1 cellular context compared by ENCODE assay signal in the genomic region with DNA sequence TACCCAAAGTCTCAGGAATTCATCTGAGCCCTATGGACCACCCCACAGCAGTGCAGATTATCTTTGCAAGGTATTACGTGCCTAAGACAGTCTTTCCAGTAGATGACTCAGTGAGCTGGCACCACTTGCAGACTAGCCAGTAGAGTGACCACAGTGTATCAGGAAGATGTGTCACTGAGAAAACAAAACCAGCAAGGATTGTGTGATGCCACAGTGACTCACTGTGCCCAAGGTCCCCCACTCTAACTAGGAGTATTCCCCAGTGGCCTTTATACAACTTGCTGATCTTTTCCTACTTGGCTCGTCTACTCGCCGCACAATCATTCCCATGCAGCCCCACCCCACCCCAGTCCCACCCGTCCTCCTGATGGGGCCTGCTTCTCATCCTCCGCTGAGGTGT.
TF ChIP-seq lines count a peak whose summit lies in the region.

No MANE protein-coding gene starts in this region.

TF ChIP-seq in HEK293, 187 proteins besides CTCF, POLR2A, EP300 and RAD21 (continued from another document):
- TF ChIP-seq, protein P1, sequence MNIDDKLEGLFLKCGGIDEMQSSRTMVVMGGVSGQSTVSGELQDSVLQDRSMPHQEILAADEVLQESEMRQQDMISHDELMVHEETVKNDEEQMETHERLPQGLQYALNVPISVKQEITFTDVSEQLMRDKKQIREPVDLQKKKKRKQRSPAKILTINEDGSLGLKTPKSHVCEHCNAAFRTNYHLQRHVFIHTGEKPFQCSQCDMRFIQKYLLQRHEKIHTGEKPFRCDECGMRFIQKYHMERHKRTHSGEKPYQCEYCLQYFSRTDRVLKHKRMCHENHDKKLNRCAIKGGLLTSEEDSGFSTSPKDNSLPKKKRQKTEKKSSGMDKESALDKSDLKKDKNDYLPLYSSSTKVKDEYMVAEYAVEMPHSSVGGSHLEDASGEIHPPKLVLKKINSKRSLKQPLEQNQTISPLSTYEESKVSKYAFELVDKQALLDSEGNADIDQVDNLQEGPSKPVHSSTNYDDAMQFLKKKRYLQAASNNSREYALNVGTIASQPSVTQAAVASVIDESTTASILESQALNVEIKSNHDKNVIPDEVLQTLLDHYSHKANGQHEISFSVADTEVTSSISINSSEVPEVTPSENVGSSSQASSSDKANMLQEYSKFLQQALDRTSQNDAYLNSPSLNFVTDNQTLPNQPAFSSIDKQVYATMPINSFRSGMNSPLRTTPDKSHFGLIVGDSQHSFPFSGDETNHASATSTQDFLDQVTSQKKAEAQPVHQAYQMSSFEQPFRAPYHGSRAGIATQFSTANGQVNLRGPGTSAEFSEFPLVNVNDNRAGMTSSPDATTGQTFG (tag by site-specific recombination; IDR thresholded peaks at IDR 0.05; ENCODE audit: borderline replicate concordance): no peak
- peak; percentile 85 for TF ChIP-seq ZNF600 (tag by site-specific recombination; IDR thresholded peaks at IDR 0.05)
- TF ChIP-seq, protein P2, sequence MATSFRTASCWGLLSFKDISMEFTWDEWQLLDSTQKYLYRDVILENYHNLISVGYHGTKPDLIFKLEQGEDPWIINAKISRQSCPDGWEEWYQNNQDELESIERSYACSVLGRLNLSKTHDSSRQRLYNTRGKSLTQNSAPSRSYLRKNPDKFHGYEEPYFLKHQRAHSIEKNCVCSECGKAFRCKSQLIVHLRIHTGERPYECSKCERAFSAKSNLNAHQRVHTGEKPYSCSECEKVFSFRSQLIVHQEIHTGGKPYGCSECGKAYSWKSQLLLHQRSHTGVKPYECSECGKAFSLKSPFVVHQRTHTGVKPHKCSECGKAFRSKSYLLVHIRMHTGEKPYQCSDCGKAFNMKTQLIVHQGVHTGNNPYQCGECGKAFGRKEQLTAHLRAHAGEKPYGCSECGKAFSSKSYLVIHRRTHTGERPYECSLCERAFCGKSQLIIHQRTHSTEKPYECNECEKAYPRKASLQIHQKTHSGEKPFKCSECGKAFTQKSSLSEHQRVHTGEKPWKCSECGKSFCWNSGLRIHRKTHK (tag by site-specific recombination; IDR thresholded peaks at IDR 0.05): no peak
- TF ChIP-seq SALL2 (tag by site-specific recombination; IDR thresholded peaks at IDR 0.05; ENCODE audit: borderline replicate concordance): no peak
- no peak for TF ChIP-seq ZSCAN30 (tag by site-specific recombination; IDR thresholded peaks at IDR 0.05)
- no peak for TF ChIP-seq SP3 (tag by site-specific recombination; IDR thresholded peaks at IDR 0.05)
- TF ChIP-seq, protein P3, sequence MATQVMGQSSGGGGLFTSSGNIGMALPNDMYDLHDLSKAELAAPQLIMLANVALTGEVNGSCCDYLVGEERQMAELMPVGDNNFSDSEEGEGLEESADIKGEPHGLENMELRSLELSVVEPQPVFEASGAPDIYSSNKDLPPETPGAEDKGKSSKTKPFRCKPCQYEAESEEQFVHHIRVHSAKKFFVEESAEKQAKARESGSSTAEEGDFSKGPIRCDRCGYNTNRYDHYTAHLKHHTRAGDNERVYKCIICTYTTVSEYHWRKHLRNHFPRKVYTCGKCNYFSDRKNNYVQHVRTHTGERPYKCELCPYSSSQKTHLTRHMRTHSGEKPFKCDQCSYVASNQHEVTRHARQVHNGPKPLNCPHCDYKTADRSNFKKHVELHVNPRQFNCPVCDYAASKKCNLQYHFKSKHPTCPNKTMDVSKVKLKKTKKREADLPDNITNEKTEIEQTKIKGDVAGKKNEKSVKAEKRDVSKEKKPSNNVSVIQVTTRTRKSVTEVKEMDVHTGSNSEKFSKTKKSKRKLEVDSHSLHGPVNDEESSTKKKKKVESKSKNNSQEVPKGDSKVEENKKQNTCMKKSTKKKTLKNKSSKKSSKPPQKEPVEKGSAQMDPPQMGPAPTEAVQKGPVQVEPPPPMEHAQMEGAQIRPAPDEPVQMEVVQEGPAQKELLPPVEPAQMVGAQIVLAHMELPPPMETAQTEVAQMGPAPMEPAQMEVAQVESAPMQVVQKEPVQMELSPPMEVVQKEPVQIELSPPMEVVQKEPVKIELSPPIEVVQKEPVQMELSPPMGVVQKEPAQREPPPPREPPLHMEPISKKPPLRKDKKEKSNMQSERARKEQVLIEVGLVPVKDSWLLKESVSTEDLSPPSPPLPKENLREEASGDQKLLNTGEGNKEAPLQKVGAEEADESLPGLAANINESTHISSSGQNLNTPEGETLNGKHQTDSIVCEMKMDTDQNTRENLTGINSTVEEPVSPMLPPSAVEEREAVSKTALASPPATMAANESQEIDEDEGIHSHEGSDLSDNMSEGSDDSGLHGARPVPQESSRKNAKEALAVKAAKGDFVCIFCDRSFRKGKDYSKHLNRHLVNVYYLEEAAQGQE (tag by site-specific recombination; IDR thresholded peaks at IDR 0.05): no peak
- TF ChIP-seq ZNF658 (tag by site-specific recombination; IDR thresholded peaks at IDR 0.05): no peak
- TF ChIP-seq, protein P4, sequence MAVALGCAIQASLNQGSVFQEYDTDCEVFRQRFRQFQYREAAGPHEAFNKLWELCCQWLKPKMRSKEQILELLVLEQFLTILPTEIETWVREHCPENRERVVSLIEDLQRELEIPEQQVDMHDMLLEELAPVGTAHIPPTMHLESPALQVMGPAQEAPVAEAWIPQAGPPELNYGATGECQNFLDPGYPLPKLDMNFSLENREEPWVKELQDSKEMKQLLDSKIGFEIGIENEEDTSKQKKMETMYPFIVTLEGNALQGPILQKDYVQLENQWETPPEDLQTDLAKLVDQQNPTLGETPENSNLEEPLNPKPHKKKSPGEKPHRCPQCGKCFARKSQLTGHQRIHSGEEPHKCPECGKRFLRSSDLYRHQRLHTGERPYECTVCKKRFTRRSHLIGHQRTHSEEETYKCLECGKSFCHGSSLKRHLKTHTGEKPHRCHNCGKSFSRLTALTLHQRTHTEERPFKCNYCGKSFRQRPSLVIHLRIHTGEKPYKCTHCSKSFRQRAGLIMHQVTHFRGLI (tag by site-specific recombination; IDR thresholded peaks at IDR 0.05): no peak
- TF ChIP-seq ZNF76 (tag by site-specific recombination; IDR thresholded peaks at IDR 0.05; ENCODE audit: borderline replicate concordance, low read depth): no peak
- TF ChIP-seq ZNF596 (tag by site-specific recombination; IDR thresholded peaks at IDR 0.05): no peak
- TF ChIP-seq ZEB2 (tag by site-specific recombination; IDR thresholded peaks at IDR 0.05): 0 out of 2 replicates have a peak, but pooled peaks have one; percentile 51
- TF ChIP-seq ZNF37A (tag by site-specific recombination; IDR thresholded peaks at IDR 0.05): no peak
- TF ChIP-seq ZNF664 (tag by site-specific recombination; IDR thresholded peaks at IDR 0.05): no peak
- TF ChIP-seq, protein P5, sequence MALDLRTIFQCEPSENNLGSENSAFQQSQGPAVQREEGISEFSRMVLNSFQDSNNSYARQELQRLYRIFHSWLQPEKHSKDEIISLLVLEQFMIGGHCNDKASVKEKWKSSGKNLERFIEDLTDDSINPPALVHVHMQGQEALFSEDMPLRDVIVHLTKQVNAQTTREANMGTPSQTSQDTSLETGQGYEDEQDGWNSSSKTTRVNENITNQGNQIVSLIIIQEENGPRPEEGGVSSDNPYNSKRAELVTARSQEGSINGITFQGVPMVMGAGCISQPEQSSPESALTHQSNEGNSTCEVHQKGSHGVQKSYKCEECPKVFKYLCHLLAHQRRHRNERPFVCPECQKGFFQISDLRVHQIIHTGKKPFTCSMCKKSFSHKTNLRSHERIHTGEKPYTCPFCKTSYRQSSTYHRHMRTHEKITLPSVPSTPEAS (tag by site-specific recombination; IDR thresholded peaks at IDR 0.05): no peak
- 0 out of 2 replicates have a peak, but pooled peaks have one; percentile 13 for TF ChIP-seq ZNF366 (tag by site-specific recombination; conservative IDR thresholded peaks at IDR 0.05)
- TF ChIP-seq, protein P6, sequence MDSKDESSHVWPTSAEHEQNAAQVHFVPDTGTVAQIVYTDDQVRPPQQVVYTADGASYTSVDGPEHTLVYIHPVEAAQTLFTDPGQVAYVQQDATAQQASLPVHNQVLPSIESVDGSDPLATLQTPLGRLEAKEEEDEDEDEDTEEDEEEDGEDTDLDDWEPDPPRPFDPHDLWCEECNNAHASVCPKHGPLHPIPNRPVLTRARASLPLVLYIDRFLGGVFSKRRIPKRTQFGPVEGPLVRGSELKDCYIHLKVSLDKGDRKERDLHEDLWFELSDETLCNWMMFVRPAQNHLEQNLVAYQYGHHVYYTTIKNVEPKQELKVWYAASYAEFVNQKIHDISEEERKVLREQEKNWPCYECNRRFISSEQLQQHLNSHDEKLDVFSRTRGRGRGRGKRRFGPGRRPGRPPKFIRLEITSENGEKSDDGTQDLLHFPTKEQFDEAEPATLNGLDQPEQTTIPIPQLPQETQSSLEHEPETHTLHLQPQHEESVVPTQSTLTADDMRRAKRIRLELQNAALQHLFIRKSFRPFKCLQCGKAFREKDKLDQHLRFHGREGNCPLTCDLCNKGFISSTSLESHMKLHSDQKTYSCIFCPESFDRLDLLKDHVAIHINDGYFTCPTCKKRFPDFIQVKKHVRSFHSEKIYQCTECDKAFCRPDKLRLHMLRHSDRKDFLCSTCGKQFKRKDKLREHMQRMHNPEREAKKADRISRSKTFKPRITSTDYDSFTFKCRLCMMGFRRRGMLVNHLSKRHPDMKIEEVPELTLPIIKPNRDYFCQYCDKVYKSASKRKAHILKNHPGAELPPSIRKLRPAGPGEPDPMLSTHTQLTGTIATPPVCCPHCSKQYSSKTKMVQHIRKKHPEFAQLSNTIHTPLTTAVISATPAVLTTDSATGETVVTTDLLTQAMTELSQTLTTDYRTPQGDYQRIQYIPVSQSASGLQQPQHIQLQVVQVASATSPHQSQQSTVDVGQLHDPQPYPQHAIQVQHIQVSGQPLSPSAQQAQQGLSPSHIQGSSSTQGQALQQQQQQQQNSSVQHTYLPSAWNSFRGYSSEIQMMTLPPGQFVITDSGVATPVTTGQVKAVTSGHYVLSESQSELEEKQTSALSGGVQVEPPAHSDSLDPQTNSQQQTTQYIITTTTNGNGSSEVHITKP (tag by site-specific recombination; IDR thresholded peaks at IDR 0.05): peak; percentile 31; the same call in 1 of the 2 replicates
- TF ChIP-seq, protein P7, sequence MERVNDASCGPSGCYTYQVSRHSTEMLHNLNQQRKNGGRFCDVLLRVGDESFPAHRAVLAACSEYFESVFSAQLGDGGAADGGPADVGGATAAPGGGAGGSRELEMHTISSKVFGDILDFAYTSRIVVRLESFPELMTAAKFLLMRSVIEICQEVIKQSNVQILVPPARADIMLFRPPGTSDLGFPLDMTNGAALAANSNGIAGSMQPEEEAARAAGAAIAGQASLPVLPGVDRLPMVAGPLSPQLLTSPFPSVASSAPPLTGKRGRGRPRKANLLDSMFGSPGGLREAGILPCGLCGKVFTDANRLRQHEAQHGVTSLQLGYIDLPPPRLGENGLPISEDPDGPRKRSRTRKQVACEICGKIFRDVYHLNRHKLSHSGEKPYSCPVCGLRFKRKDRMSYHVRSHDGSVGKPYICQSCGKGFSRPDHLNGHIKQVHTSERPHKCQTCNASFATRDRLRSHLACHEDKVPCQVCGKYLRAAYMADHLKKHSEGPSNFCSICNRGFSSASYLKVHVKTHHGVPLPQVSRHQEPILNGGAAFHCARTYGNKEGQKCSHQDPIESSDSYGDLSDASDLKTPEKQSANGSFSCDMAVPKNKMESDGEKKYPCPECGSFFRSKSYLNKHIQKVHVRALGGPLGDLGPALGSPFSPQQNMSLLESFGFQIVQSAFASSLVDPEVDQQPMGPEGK (tag by site-specific recombination; IDR thresholded peaks at IDR 0.05): 0 out of 2 replicates have a peak, but pooled peaks have one; percentile 24
- no peak for TF ChIP-seq ZNF416 (tag by site-specific recombination; IDR thresholded peaks at IDR 0.05)
- TF ChIP-seq, protein P8, sequence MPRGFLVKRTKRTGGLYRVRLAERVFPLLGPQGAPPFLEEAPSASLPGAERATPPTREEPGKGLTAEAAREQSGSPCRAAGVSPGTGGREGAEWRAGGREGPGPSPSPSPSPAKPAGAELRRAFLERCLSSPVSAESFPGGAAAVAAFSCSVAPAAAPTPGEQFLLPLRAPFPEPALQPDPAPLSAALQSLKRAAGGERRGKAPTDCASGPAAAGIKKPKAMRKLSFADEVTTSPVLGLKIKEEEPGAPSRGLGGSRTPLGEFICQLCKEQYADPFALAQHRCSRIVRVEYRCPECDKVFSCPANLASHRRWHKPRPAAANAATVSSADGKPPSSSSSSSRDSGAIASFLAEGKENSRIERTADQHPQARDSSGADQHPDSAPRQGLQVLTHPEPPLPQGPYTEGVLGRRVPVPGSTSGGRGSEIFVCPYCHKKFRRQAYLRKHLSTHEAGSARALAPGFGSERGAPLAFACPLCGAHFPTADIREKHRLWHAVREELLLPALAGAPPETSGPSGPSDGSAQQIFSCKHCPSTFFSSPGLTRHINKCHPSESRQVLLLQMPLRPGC (tag by site-specific recombination; IDR thresholded peaks at IDR 0.05): peak; percentile 76
- peak; percentile 54; the same call in 1 of the 2 replicates for TF ChIP-seq KLF8 (tag by site-specific recombination; IDR thresholded peaks at IDR 0.05)
- peak; percentile 46; the same call in 1 of the 2 replicates for TF ChIP-seq BCL11A (tag by site-specific recombination; IDR thresholded peaks at IDR 0.05; ENCODE audit: low read depth)
- TF ChIP-seq SP2 (tag by site-specific recombination; IDR thresholded peaks at IDR 0.05): no peak
- TF ChIP-seq SCRT1 (tag by site-specific recombination; IDR thresholded peaks at IDR 0.05; ENCODE audit: borderline replicate concordance): no peak
- no peak for TF ChIP-seq ZNF157 (tag by site-specific recombination; IDR thresholded peaks at IDR 0.05)
- no peak for TF ChIP-seq ZNF174 (tag by site-specific recombination; IDR thresholded peaks at IDR 0.05)
- TF ChIP-seq ZNF132 (tag by site-specific recombination; IDR thresholded peaks at IDR 0.05; ENCODE audit: borderline replicate concordance): no peak
- TF ChIP-seq, protein P9, sequence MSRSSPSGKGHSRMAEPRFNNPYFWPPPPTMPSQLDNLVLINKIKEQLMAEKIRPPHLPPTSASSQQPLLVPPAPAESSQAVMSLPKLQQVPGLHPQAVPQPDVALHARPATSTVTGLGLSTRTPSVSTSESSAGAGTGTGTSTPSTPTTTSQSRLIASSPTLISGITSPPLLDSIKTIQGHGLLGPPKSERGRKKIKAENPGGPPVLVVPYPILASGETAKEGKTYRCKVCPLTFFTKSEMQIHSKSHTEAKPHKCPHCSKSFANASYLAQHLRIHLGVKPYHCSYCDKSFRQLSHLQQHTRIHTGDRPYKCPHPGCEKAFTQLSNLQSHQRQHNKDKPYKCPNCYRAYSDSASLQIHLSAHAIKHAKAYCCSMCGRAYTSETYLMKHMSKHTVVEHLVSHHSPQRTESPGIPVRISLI (tag by site-specific recombination; IDR thresholded peaks at IDR 0.05): no peak
- no peak for TF ChIP-seq ZNF24 (tag by site-specific recombination; IDR thresholded peaks at IDR 0.05)
- TF ChIP-seq ZNF202 (tag by site-specific recombination; IDR thresholded peaks at IDR 0.05; ENCODE audit: borderline replicate concordance): no peak
- 0 out of 2 replicates have a peak, but pooled peaks have one; percentile 14 for TF ChIP-seq ZNF843 (tag by site-specific recombination; IDR thresholded peaks at IDR 0.05)
